In genomic region chr4:79584902-79585301, GRCh38 we compare ENCODE assay signal across 17 cellular contexts.
DNase-seq lines count a peak whose midpoint lies in the region; ATAC-seq and TF ChIP-seq lines count a peak whose summit lies in the region.
"Had no signal": no experiment of that assay in that cellular context is flagged by ENCODE, and none has a peak within 500 bp of the region (broad histone marks: within the 10 kb centered on the region; RNA-seq: fewer than 3 reads in every experiment).

No MANE protein-coding gene starts in this region.

- H3K9me3 ChIP-seq in ascending aorta (no peaks in the 10 kb centered on the region), thoracic aorta (no peaks in the 10 kb centered on the region)

- no peaks in the 10 kb centered on the region for H3K27me3 ChIP-seq in ascending aorta
- H3K27me3 ChIP-seq in thoracic aorta (replicated peaks; ENCODE audit: insufficient read depth) = no peaks in the 10 kb centered on the region

- H3K27me3 Mint-ChIP-seq in neural crest cell (ENCODE audit: low read depth) = no peaks in the 10 kb centered on the region
- no peaks in the 10 kb centered on the region for H3K27me3 Mint-ChIP-seq in activated naive CD8-positive, alpha-beta T cell treated with anti-CD3 and anti-CD28 coated beads, Interleukin-2, amount 50 U/mL, for 24 hours
- H3K27me3 Mint-ChIP-seq in activated T-helper 1 cell treated with anti-CD3 and anti-CD28 coated beads, Interleukin-12 subunit alpha, Interleukin-12 subunit beta, Interleukin-2, Interleukin-4 antibody, amounts not matched to agents 30 ng/mL and 10 ng/mL and 1 ng/mL, durations not matched to agents 14 hours and 24 hours and 36 hours (ENCODE audit: insufficient read depth) = no peaks in the 10 kb centered on the region

- peak overlapping the region; percentile 27 for H3K27ac Mint-ChIP-seq in neural crest cell (ENCODE audit: unreplicated experiment)
- no peak overlapping the region for H3K27ac Mint-ChIP-seq in activated naive CD8-positive, alpha-beta T cell treated with anti-CD3 and anti-CD28 coated beads, Interleukin-2, amount 50 U/mL, for 24 hours
- H3K27ac Mint-ChIP-seq in activated T-helper 1 cell treated with anti-CD3 and anti-CD28 coated beads, Interleukin-12 subunit alpha, Interleukin-12 subunit beta, Interleukin-2, Interleukin-4 antibody, amounts not matched to agents 30 ng/mL and 10 ng/mL and 1 ng/mL, durations not matched to agents 14 hours and 24 hours and 36 hours = no peak overlapping the region
- H3K27ac Mint-ChIP-seq: B cell, CD14-positive monocyte had no signal

- ATAC-seq in Right ventricle myocardium superior (ENCODE audit: poor library complexity) = peak; percentile 41
- ATAC-seq in thoracic aorta (ENCODE audit: insufficient number of reproducible peaks, low FRiP score, low read depth) = no peak
- no peak for ATAC-seq in activated naive CD8-positive, alpha-beta T cell treated with anti-CD3 and anti-CD28 coated beads, Interleukin-2, amount 50 U/mL, for 24 hours

- H3K36me3 ChIP-seq in ascending aorta (no peaks in the 10 kb centered on the region), thoracic aorta (no peaks in the 10 kb centered on the region)

- peak overlapping the region; percentile 47 to 68 for H3K27ac ChIP-seq in ascending aorta
- peak overlapping the region; percentile 20 to 25 for H3K27ac ChIP-seq in thoracic aorta
- H3K27ac ChIP-seq: KMS-11 had no signal

- no peak overlapping the region for H3K4me3 Mint-ChIP-seq in neural crest cell
- no peak overlapping the region for H3K4me3 Mint-ChIP-seq in activated naive CD8-positive, alpha-beta T cell treated with anti-CD3 and anti-CD28 coated beads, Interleukin-2, amount 50 U/mL, for 24 hours
- no peak overlapping the region for H3K4me3 Mint-ChIP-seq in activated T-helper 1 cell treated with anti-CD3 and anti-CD28 coated beads, Interleukin-12 subunit alpha, Interleukin-12 subunit beta, Interleukin-2, Interleukin-4 antibody, amounts not matched to agents 30 ng/mL and 10 ng/mL and 1 ng/mL, durations not matched to agents 14 hours and 24 hours and 36 hours
- H3K4me3 Mint-ChIP-seq: B cell, CD14-positive monocyte had no signal

- TF ChIP-seq CTCF in ascending aorta (IDR thresholded peaks at IDR 0.05) (no peak), neural crest cell (conservative IDR thresholded peaks at IDR 0.05) (no peak), thoracic aorta (IDR thresholded peaks at IDR 0.05) (no peak)

- intact Hi-C loops in Right ventricle myocardium superior (cut with DNase I) = no loop called here
- intact Hi-C loops in cardiac septum (cut with DNase I) = loop anchor here (10.0 kb wide), 1 partner anchor 620 kb away; no protein-coding TSS in a partner anchor
- intact Hi-C loops in ascending aorta (cut with DNase I) = loop anchor here (10.0 kb wide), 1 partner anchor 630 kb away; no protein-coding TSS in a partner anchor
- intact Hi-C loops in activated T-helper 1 cell treated with anti-CD3 and anti-CD28 coated beads, Interleukin-12 subunit alpha, Interleukin-12 subunit beta, Interleukin-2, Interleukin-4 antibody, amounts not matched to agents 30 ng/mL and 10 ng/mL and 1 ng/mL, durations not matched to agents 14 hours and 24 hours and 36 hours (cut with micrococcal nuclease) = no loop called here

- H3K4me1 Mint-ChIP-seq in neural crest cell = no peaks in the 10 kb centered on the region
- H3K4me1 Mint-ChIP-seq in activated naive CD8-positive, alpha-beta T cell treated with anti-CD3 and anti-CD28 coated beads, Interleukin-2, amount 50 U/mL, for 24 hours = no peaks in the 10 kb centered on the region
- no peaks in the 10 kb centered on the region for H3K4me1 Mint-ChIP-seq in activated T-helper 1 cell treated with anti-CD3 and anti-CD28 coated beads, Interleukin-12 subunit alpha, Interleukin-12 subunit beta, Interleukin-2, Interleukin-4 antibody, amounts not matched to agents 30 ng/mL and 10 ng/mL and 1 ng/mL, durations not matched to agents 14 hours and 24 hours and 36 hours (ENCODE audit: low read depth)
- H3K4me1 Mint-ChIP-seq: B cell, CD14-positive monocyte had no signal

- DNase-seq in Right ventricle myocardium superior (no peak), cardiac septum (ENCODE audit: low spot score) (no peak), ascending aorta (ENCODE audit: low spot score in 2 of 2) (no peak), neural crest cell (ENCODE audit: low read depth, low spot score) (no peak), thoracic aorta (ENCODE audit: low spot score) (no peak), AG08396 (ENCODE audit: low spot score) (no peak)
- no peak for DNase-seq in activated naive CD8-positive, alpha-beta T cell treated with anti-CD3 and anti-CD28 coated beads, Interleukin-2, amount 50 U/mL, for 24 hours
- no peak for DNase-seq in activated T-helper 1 cell treated with anti-CD3 and anti-CD28 coated beads, Interleukin-12 subunit alpha, Interleukin-12 subunit beta, Interleukin-2, Interleukin-4 antibody, amounts not matched to agents 30 ng/mL and 10 ng/mL and 1 ng/mL, durations not matched to agents 14 hours and 24 hours and 36 hours (ENCODE audit: low spot score)
- DNase-seq: EL, NCI-H1105 treated with DMSO at 0.1 percent for 48 hours, NCI-H2029 treated with DMSO at 0.1 percent for 48 hours, NCI-H524 treated with DMSO at 0.1 percent for 48 hours, NCI-H82, OCI-M1 had no signal

- H3K4me3 ChIP-seq in ascending aorta (no peak overlapping the region), thoracic aorta (no peak overlapping the region)

- no peaks in the 10 kb centered on the region for H3K36me3 Mint-ChIP-seq in neural crest cell (ENCODE audit: low read depth)
- no peaks in the 10 kb centered on the region for H3K36me3 Mint-ChIP-seq in activated naive CD8-positive, alpha-beta T cell treated with anti-CD3 and anti-CD28 coated beads, Interleukin-2, amount 50 U/mL, for 24 hours (ENCODE audit: low read depth)
- H3K36me3 Mint-ChIP-seq in activated T-helper 1 cell treated with anti-CD3 and anti-CD28 coated beads, Interleukin-12 subunit alpha, Interleukin-12 subunit beta, Interleukin-2, Interleukin-4 antibody, amounts not matched to agents 30 ng/mL and 10 ng/mL and 1 ng/mL, durations not matched to agents 14 hours and 24 hours and 36 hours (ENCODE audit: low read depth) = no peaks in the 10 kb centered on the region
- H3K36me3 Mint-ChIP-seq: CD14-positive monocyte had no signal

- H3K4me1 ChIP-seq in ascending aorta (peaks cover 0 to 3% of the 10 kb centered on the region in 2 donors), thoracic aorta (ENCODE audit: control insufficient read depth in 1 of 2, low read depth in 2 of 2) (peaks cover 8 to 25% of the 10 kb centered on the region in 2 donors)

- H3K9me3 Mint-ChIP-seq in neural crest cell = peaks cover 3% of the 10 kb centered on the region
- H3K9me3 Mint-ChIP-seq in activated naive CD8-positive, alpha-beta T cell treated with anti-CD3 and anti-CD28 coated beads, Interleukin-2, amount 50 U/mL, for 24 hours = no peaks in the 10 kb centered on the region
- no peaks in the 10 kb centered on the region for H3K9me3 Mint-ChIP-seq in activated T-helper 1 cell treated with anti-CD3 and anti-CD28 coated beads, Interleukin-12 subunit alpha, Interleukin-12 subunit beta, Interleukin-2, Interleukin-4 antibody, amounts not matched to agents 30 ng/mL and 10 ng/mL and 1 ng/mL, durations not matched to agents 14 hours and 24 hours and 36 hours

Comparison
In these comparisons a context has a peak if more than half of its experiments do, and no peak if none do; other contexts are left out.
1. intact Hi-C loops: an anchor here in cardiac septum (10.0 kb wide) and ascending aorta (10.0 kb wide); none called in Right ventricle myocardium superior and activated T-helper 1 cell treated with anti-CD3 and anti-CD28 coated beads, Interleukin-12 subunit alpha, Interleukin-12 subunit beta, Interleukin-2, Interleukin-4 antibody, amounts not matched to agents 30 ng/mL and 10 ng/mL and 1 ng/mL, durations not matched to agents 14 hours and 24 hours and 36 hours.